In genomic region chr1:244089561-244089960, GRCh38 we compare ENCODE assay signal across 1 cellular context.
A peak's percentile ranks its signal among the peaks of the same experiment; 100 is the strongest.
TF ChIP-seq lines count a peak whose summit lies in the region.

No MANE protein-coding gene starts in this region.

TF ChIP-seq in K562, 482 proteins besides CTCF, POLR2A, EP300 and RAD21 (continued from another document and continues in another):
- TF ChIP-seq ZBTB40 (IDR thresholded peaks at IDR 0.05) (no peak), ZBTB40 (CRISPR knock-in tag; IDR thresholded peaks at IDR 0.05) (no peak), ZNF408 (CRISPR knock-in tag; IDR thresholded peaks at IDR 0.05; ENCODE audit: low read depth) (no peak), NCOR1 (IDR thresholded peaks at IDR 0.05) (no peak), RNF2 (IDR thresholded peaks at IDR 0.05) (0 out of 2 replicates have a peak, but pooled peaks have one; percentile 20), PHB2 (IDR thresholded peaks at IDR 0.05; ENCODE audit: low read depth) (no peak), ZNF695 (CRISPR knock-in tag; IDR thresholded peaks at IDR 0.05) (no peak), SFPQ (IDR thresholded peaks at IDR 0.05; ENCODE audit: low read depth, low read length) (no peak), TAL1 (IDR thresholded peaks at IDR 0.05) (peak; percentile 45), ZBTB8A (IDR thresholded peaks at IDR 0.05; ENCODE audit: partially characterized antibody) (no peak), DPF2 (IDR thresholded peaks at IDR 0.05) (peak; percentile 30; the same call in 1 of the 2 replicates), DACH1 (IDR thresholded peaks at IDR 0.05; ENCODE audit: partially characterized antibody) (no peak), RFX5 (IDR thresholded peaks at IDR 0.05; ENCODE audit: low read depth, low read length) (no peak), ZNF133 (CRISPR knock-in tag; IDR thresholded peaks at IDR 0.05) (no peak), STAT5A (IDR thresholded peaks at IDR 0.05; ENCODE audit: borderline replicate concordance, low read length) (no peak; the same call in 1 of the 2 replicates), ZBTB9 (CRISPR knock-in tag; IDR thresholded peaks at IDR 0.05) (no peak), SOX6 (IDR thresholded peaks at IDR 0.05) (0 out of 2 replicates have a peak, but pooled peaks have one; percentile 17), CBFB (CRISPR knock-in tag; IDR thresholded peaks at IDR 0.05) (no peak), TCF15 (CRISPR knock-in tag; IDR thresholded peaks at IDR 0.05) (no peak), HDAC2 (IDR thresholded peaks at IDR 0.05) (peak; percentile 69; the same call in 1 of the 2 replicates), ZNF384 (IDR thresholded peaks at IDR 0.05; ENCODE audit: low read depth, low read length) (no peak), ZNF778 (CRISPR knock-in tag; IDR thresholded peaks at IDR 0.05) (no peak), FOXK1 (CRISPR knock-in tag; IDR thresholded peaks at IDR 0.05; ENCODE audit: borderline replicate concordance) (no peak), PTRF (tag; IDR thresholded peaks at IDR 0.05) (no peak), ZNF239 (CRISPR knock-in tag; IDR thresholded peaks at IDR 0.05) (no peak), BCOR (IDR thresholded peaks at IDR 0.05) (no peak), SAP30 (IDR thresholded peaks at IDR 0.05; ENCODE audit: borderline replicate concordance, insufficient read depth, low read depth, low read length, poor library complexity, severe bottlenecking) (no peak), ZBTB34 (CRISPR knock-in tag; IDR thresholded peaks at IDR 0.05) (no peak), ZNF197 (CRISPR knock-in tag; IDR thresholded peaks at IDR 0.05; ENCODE audit: low read depth) (peak; percentile 61; the same call in 1 of the 2 replicates), HNRNPK (IDR thresholded peaks at IDR 0.05; ENCODE audit: low read depth, low read length, poor library complexity, severe bottlenecking) (no peak), CHD4 (IDR thresholded peaks at IDR 0.05; ENCODE audit: insufficient read depth, insufficient replicate concordance, low read depth, low read length, poor library complexity, severe bottlenecking) (no peak), ZNF586 (CRISPR knock-in tag; conservative IDR thresholded peaks at IDR 0.05) (no peak), CAMTA2 (CRISPR knock-in tag; conservative IDR thresholded peaks at IDR 0.05) (no peak), ZBTB5 (IDR thresholded peaks at IDR 0.05) (no peak)
- TF ChIP-seq, protein P1, sequence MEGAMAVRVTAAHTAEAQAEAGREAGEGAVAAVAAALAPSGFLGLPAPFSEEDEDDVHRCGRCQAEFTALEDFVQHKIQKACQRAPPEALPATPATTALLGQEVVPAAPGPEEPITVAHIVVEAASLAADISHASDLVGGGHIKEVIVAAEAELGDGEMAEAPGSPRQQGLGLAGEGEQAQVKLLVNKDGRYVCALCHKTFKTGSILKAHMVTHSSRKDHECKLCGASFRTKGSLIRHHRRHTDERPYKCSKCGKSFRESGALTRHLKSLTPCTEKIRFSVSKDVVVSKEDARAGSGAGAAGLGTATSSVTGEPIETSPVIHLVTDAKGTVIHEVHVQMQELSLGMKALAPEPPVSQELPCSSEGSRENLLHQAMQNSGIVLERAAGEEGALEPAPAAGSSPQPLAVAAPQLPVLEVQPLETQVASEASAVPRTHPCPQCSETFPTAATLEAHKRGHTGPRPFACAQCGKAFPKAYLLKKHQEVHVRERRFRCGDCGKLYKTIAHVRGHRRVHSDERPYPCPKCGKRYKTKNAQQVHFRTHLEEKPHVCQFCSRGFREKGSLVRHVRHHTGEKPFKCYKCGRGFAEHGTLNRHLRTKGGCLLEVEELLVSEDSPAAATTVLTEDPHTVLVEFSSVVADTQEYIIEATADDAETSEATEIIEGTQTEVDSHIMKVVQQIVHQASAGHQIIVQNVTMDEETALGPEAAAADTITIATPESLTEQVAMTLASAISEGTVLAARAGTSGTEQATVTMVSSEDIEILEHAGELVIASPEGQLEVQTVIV (CRISPR knock-in tag; IDR thresholded peaks at IDR 0.05; ENCODE audit: borderline replicate concordance): no peak
